ENCODE assay signal across 9 cellular contexts in genomic region chr11:16981651-16982194, GRCh38. TPM values are rescaled to one million over a fixed set of nuclear protein-coding genes. Genes with fewer than 3 reads are reported as not detected.
A peak's percentile ranks its signal among the peaks of the same experiment; 100 is the strongest.
DNase-seq lines count a peak whose midpoint lies in the region; ATAC-seq and TF ChIP-seq lines count a peak whose summit lies in the region.
"Had no signal": no experiment of that assay in that cellular context is flagged by ENCODE, and none has a peak within 500 bp of the region (broad histone marks: within the 10 kb centered on the region; RNA-seq: fewer than 3 reads in every experiment).

No MANE protein-coding gene starts in this region.

- H3K18ac ChIP-seq in IMR-90 (ENCODE audit: low read depth, low read length), result no peak overlapping the region

- H2AK5ac ChIP-seq in IMR-90 (ENCODE audit: low read depth, low read length), result no peak overlapping the region

- H4K20me1 ChIP-seq in IMR-90 (ENCODE audit: insufficient read depth, low read length), result no peaks in the 10 kb centered on the region

- no peak for TF ChIP-seq CTCF in IMR-90 (conservative IDR thresholded peaks at IDR 0.05; ENCODE audit: low read depth, low read length)
- TF ChIP-seq CTCF in cardiac fibroblast (IDR thresholded peaks at IDR 0.05; ENCODE audit: low read depth, low read length), result no peak

- peak; percentile 14 for DNase-seq in IMR-90
- DNase-seq in cardiac fibroblast (ENCODE audit: low read depth in 2 of 2), result peak; percentile 39 to 72
- DNase-seq in islet precursor cell, result peak; percentile 99
- peak; percentile 9 for DNase-seq in stromal cell of bone marrow (ENCODE audit: low read depth)
- DNase-seq in cortex of kidney (lab: John Stamatoyannopoulos, UW), result no peak
- DNase-seq in stimulated activated naive B cell treated with anti-CD40 and anti-IgM and Interleukin-4, amounts not matched to agents 10 μg/mL and 1 μg/mL and 100 μg/mL, for 72 hours, result no peak
- no peak for DNase-seq in T-helper 2 cell

- no peak overlapping the region for H3K27ac ChIP-seq in IMR-90 (ENCODE audit: insufficient read depth, low read length)

- in situ Hi-C loops in IMR-90 (cut with MboI; ENCODE audit: low sequenced_read_pairs), result no loop called here

- H3K56ac ChIP-seq in IMR-90 (ENCODE audit: extremely low read depth, insufficient read depth, low read length), result no peak overlapping the region

- H2BK120ac ChIP-seq in IMR-90 (ENCODE audit: low read depth, low read length), result no peak overlapping the region

- H3K9me3 Mint-ChIP-seq in stimulated activated naive B cell treated with anti-CD40 and anti-IgM and Interleukin-4, amounts not matched to agents 10 μg/mL and 1 μg/mL and 100 μg/mL, for 72 hours, result no peaks in the 10 kb centered on the region
- H3K9me3 Mint-ChIP-seq: T-helper 2 cell treated with Interferon-gamma antibody and Interleukin-4, amounts not matched to agents 5 μg/mL and 100 μg/mL, for 36 hours had no signal

- H3K79me1 ChIP-seq in IMR-90 (ENCODE audit: low read depth in 1 of 2, low read length in 2 of 2), result no peaks in the 10 kb centered on the region

- no peaks in the 10 kb centered on the region for H3K9me3 ChIP-seq in IMR-90 (ENCODE audit: control insufficient read depth, insufficient read depth, low read length)

- H3K14ac ChIP-seq in IMR-90 (replicated peaks; ENCODE audit: low read depth, low read length), result no peak overlapping the region

- no peak overlapping the region for H3K27ac Mint-ChIP-seq in stimulated activated naive B cell treated with anti-CD40 and anti-IgM and Interleukin-4, amounts not matched to agents 10 μg/mL and 1 μg/mL and 100 μg/mL, for 72 hours
- H3K27ac Mint-ChIP-seq: T-helper 2 cell treated with Interferon-gamma antibody and Interleukin-4, amounts not matched to agents 5 μg/mL and 100 μg/mL, for 36 hours had no signal

- no peak for TF ChIP-seq POLR2A in IMR-90 (IDR thresholded peaks at IDR 0.05; ENCODE audit: low read depth, low read length)

- H3K4me3 ChIP-seq in IMR-90 (ENCODE audit: insufficient read depth, low read depth, low read length) (no peak overlapping the region), cardiac fibroblast (replicated peaks in 1 of 2; ENCODE audit: low read depth in 2 of 2, low read length in 2 of 2) (no peak overlapping the region)

- H3K9ac ChIP-seq in IMR-90 (ENCODE audit: low read depth, low read length), result no peak overlapping the region

- no peak overlapping the region for H3K4me2 ChIP-seq in IMR-90 (ENCODE audit: low read depth, low read length)

- H3K27me3 ChIP-seq in IMR-90 (ENCODE audit: control insufficient read depth, insufficient read depth, low read length), result peaks cover 2% of the 10 kb centered on the region

- 8% methylated on average over 2 of the region's 9 CpGs; no CpG with 5 or more reads in 1 of the 2 experiments for WGBS in IMR-90 (ENCODE audit: extremely low coverage in 2 of 2, insufficient read length in 1 of 2), 2 experiments

- H3K9me1 ChIP-seq in IMR-90 (ENCODE audit: insufficient read depth, low read length), result no peaks in the 10 kb centered on the region

- H3K36me3 ChIP-seq in IMR-90 (ENCODE audit: control insufficient read depth, insufficient read depth, low read length), result no peaks in the 10 kb centered on the region

- no peak overlapping the region for H2AK9ac ChIP-seq in IMR-90 (replicated peaks; ENCODE audit: low read depth, low read length, poor library complexity)

- H2AFZ ChIP-seq in IMR-90 (replicated peaks; ENCODE audit: low read length, poor library complexity), result no peak overlapping the region

- TF ChIP-seq RAD21 in IMR-90 (IDR thresholded peaks at IDR 0.05; ENCODE audit: low read length), result no peak

- H3K36me3 Mint-ChIP-seq in stimulated activated naive B cell treated with anti-CD40 and anti-IgM and Interleukin-4, amounts not matched to agents 10 μg/mL and 1 μg/mL and 100 μg/mL, for 72 hours, result no peaks in the 10 kb centered on the region

- H3K4me1 ChIP-seq in IMR-90 (ENCODE audit: control insufficient read depth, insufficient read depth, low read length), result no peaks in the 10 kb centered on the region

- H3K4ac ChIP-seq in IMR-90 (ENCODE audit: low read depth, low read length), result no peak overlapping the region

- H3K4me3 Mint-ChIP-seq in stimulated activated naive B cell treated with anti-CD40 and anti-IgM and Interleukin-4, amounts not matched to agents 10 μg/mL and 1 μg/mL and 100 μg/mL, for 72 hours, result no peak overlapping the region
- H3K4me3 Mint-ChIP-seq: T-helper 2 cell treated with Interferon-gamma antibody and Interleukin-4, amounts not matched to agents 5 μg/mL and 100 μg/mL, for 36 hours had no signal

- intact Hi-C loops in IMR-90 (cut with micrococcal nuclease), result no loop called here

- dilution Hi-C loops in IMR-90 (cut with HindIII; ENCODE audit: low sequenced_read_pairs, unreplicated experiment), result no loop called here

- peak; percentile 79 for ATAC-seq in IMR-90 (ENCODE audit: low read depth)
- ATAC-seq in GM18868 (IDR thresholded peaks at IDR 0.05; ENCODE audit: unreplicated experiment), result no peak
- ATAC-seq in stimulated activated naive B cell treated with anti-CD40 and anti-IgM and Interleukin-4, amounts not matched to agents 10 μg/mL and 1 μg/mL and 100 μg/mL, for 72 hours (replicated peaks), result no peak

- H2BK15ac ChIP-seq in IMR-90 (ENCODE audit: low read depth, low read length), result no peak overlapping the region

- no peak overlapping the region for H2BK5ac ChIP-seq in IMR-90 (ENCODE audit: low read depth, low read length, poor library complexity, severe bottlenecking)

- H2BK20ac ChIP-seq in IMR-90 (ENCODE audit: low read depth, low read length), result no peak overlapping the region

- peaks cover 18 to 28% of the 10 kb centered on the region in 2 donors for H3K4me1 Mint-ChIP-seq in stimulated activated naive B cell treated with anti-CD40 and anti-IgM and Interleukin-4, amounts not matched to agents 10 μg/mL and 1 μg/mL and 100 μg/mL, for 72 hours

- no peak overlapping the region for H3K23ac ChIP-seq in IMR-90 (ENCODE audit: low read depth, low read length)

- POLR2A ChIA-PET in IMR-90 (lab: Charles Lee; ENCODE audit: unreplicated experiment), result no interaction called here

- H3K27me3 Mint-ChIP-seq in stimulated activated naive B cell treated with anti-CD40 and anti-IgM and Interleukin-4, amounts not matched to agents 10 μg/mL and 1 μg/mL and 100 μg/mL, for 72 hours, result peaks cover 0 to 7% of the 10 kb centered on the region in 2 donors

- no peak overlapping the region for H4K5ac ChIP-seq in IMR-90 (ENCODE audit: low read depth, low read length)

- no peak overlapping the region for H4K8ac ChIP-seq in IMR-90 (ENCODE audit: low read depth in 2 of 2, low read length in 2 of 2)

- H4K91ac ChIP-seq in IMR-90 (ENCODE audit: insufficient read depth, low read depth, low read length), result no peak overlapping the region

- CTCF ChIA-PET in IMR-90 (lab: Yijun Ruan, JAX), result no interaction called here

- BruUV-seq in IMR-90 (replicated peaks; lab: Mats Ljungman, UMichigan), result no TSS peak

TF ChIP-seq in IMR-90, 13 proteins besides CTCF, POLR2A, EP300 and RAD21:
- TF ChIP-seq RCOR1 (IDR thresholded peaks at IDR 0.05; ENCODE audit: insufficient replicate concordance, low read length) (no peak), MAFK (IDR thresholded peaks at IDR 0.05; ENCODE audit: low read depth, low read length) (no peak), SMC3 (IDR thresholded peaks at IDR 0.05; ENCODE audit: low read depth, low read length) (no peak), BHLHE40 (IDR thresholded peaks at IDR 0.05; ENCODE audit: low read depth, low read length) (no peak), FOS (IDR thresholded peaks at IDR 0.05; ENCODE audit: low read depth, low read length) (no peak), CEBPB (IDR thresholded peaks at IDR 0.05; ENCODE audit: low read depth, low read length) (no peak), NFE2L2 (IDR thresholded peaks at IDR 0.05; ENCODE audit: low read depth, low read length) (no peak), CHD1 (IDR thresholded peaks at IDR 0.05; ENCODE audit: low read depth, low read length) (no peak)

RNA-seq across cellular contexts. Expression of gene PLEKHA7, which starts 32.5 kb away (rescaled TPM):
- total RNA-seq in IMR-90 (2012; rRNA removed), result not detected in 2 replicates
- 0.10 and 0.12 TPM in 2 replicates for polyA plus RNA-seq in IMR-90 (2012; rRNA removed)
- 0.03 TPM in 2 replicates for polyA plus RNA-seq in IMR-90 (2012; cell fraction: cytosol; rRNA removed)
- 0.17 and 0.57 TPM in 2 replicates for polyA plus RNA-seq in IMR-90 (2012; cell fraction: nucleus; rRNA removed; ENCODE audit: low replicate concordance)

Comparison
In these comparisons a context has a peak if more than half of its experiments do, and no peak if none do; other contexts are left out.
1. DNase-seq: peak in IMR-90 (single experiment), cardiac fibroblast (2 of 2), islet precursor cell (single experiment) and stromal cell of bone marrow (single experiment); none in cortex of kidney (single experiment), stimulated activated naive B cell treated with anti-CD40 and anti-IgM and Interleukin-4, amounts not matched to agents 10 μg/mL and 1 μg/mL and 100 μg/mL, for 72 hours (single experiment) and T-helper 2 cell (0 of 5).